Comparison of ENCODE assay signal across 8 cellular contexts in genomic region chr13:41061914-41062837, GRCh38. TPM values are rescaled to one million over a fixed set of nuclear protein-coding genes. Genes with fewer than 3 reads are reported as not detected.
DNase-seq lines count a peak whose midpoint lies in the region; ATAC-seq and TF ChIP-seq lines count a peak whose summit lies in the region.

No MANE protein-coding gene starts in this region.

- BruUV-seq in MCF 10A (replicated peaks; lab: Mats Ljungman, UMichigan): TSS peak; percentile 59

- CTCF ChIA-PET in MCF 10A (lab: Yijun Ruan, JAX): interaction anchor here (0.7 kb wide), 1 partner anchor 46 kb away, joined by 3 read pairs; no protein-coding TSS in a partner anchor

- TF ChIP-seq CTCF in MCF 10A (IDR thresholded peaks at IDR 0.05; ENCODE audit: unreplicated experiment): no peak

- DNase-seq in Right ventricle myocardium inferior (ENCODE audit: missing footprints) (no peak), cardiac septum (ENCODE audit: low spot score) (no peak), NCI-H446 treated with DMSO at 0.1 percent for 48 hours (lab: John Stamatoyannopoulos, UW) (peak; percentile 37), MCF 10A (ENCODE audit: unreplicated experiment) (no peak), iris pigment epithelial cell (ENCODE audit: low read depth) (peak; percentile 77), DMS153 (lab: John Stamatoyannopoulos, UW) (no peak)
- no peak for DNase-seq in stimulated activated naive CD8-positive, alpha-beta T cell treated with anti-CD3 and anti-CD28 coated beads, Interleukin-15, Interleukin-2, amounts not matched to agents 100 U/mL and 50 U/mL, for 24 hours

- peaks cover 20% of the 10 kb centered on the region for H3K4me1 Mint-ChIP-seq in MCF 10A (ENCODE audit: insufficient read depth, unreplicated experiment)

- peak; percentile 53 for ATAC-seq in Right ventricle myocardium inferior
- peak; percentile 31 for ATAC-seq in HG02840 (IDR thresholded peaks at IDR 0.05; ENCODE audit: low FRiP score, unreplicated experiment)
- ATAC-seq in stimulated activated naive CD8-positive, alpha-beta T cell treated with anti-CD3 and anti-CD28 coated beads, Interleukin-15, Interleukin-2, amounts not matched to agents 100 U/mL and 50 U/mL, for 24 hours: peak; percentile 6

- no peaks in the 10 kb centered on the region for H3K9me3 Mint-ChIP-seq in MCF 10A (ENCODE audit: unreplicated experiment)

- no peaks in the 10 kb centered on the region for H3K27me3 Mint-ChIP-seq in MCF 10A (ENCODE audit: insufficient read depth, unreplicated experiment)

- H3K36me3 Mint-ChIP-seq in MCF 10A (ENCODE audit: insufficient read depth, unreplicated experiment): peaks cover 46% of the 10 kb centered on the region

- POLR2A ChIA-PET in MCF 10A (lab: Yijun Ruan, JAX): interaction anchor here (0.6 to 9.0 kb wide), 22 partner anchors 8 to 1194 kb away, joined by 3 to 283 read pairs (median 5); partner anchors contain the start of genes ELF1 and MRPS31

- H3K4me3 Mint-ChIP-seq in MCF 10A (ENCODE audit: unreplicated experiment): peak overlapping the region; percentile 99

- peak overlapping the region; percentile 99 for H3K27ac Mint-ChIP-seq in MCF 10A (ENCODE audit: low read depth, unreplicated experiment)

- intact Hi-C loops in Right ventricle myocardium inferior (cut with DNase I) (loop anchor here (2.0 to 10.0 kb wide), 3 partner anchors 71 to 275 kb away; partner anchors contain the start of genes KBTBD6, NAA16 and SLC25A15), cardiac septum (cut with DNase I) (loop anchor here (2.0 to 5.0 kb wide), 4 partner anchors 70 to 273 kb away; partner anchors contain the start of genes KBTBD6, NAA16 and SLC25A15), MCF 10A (cut with micrococcal nuclease) (loop anchor here (2.0 to 10.0 kb wide), 4 partner anchors 43 to 253 kb away; partner anchors contain the start of genes ELF1, KBTBD6 and NAA16)

RNA-seq across cellular contexts. Expression of gene WBP4, which starts 0.9 kb away (rescaled TPM):
- total RNA-seq in Right ventricle myocardium inferior (20.3 TPM), cardiac septum (18.1 TPM), MCF 10A (2022) (14.7 and 16.0 TPM in 2 replicates)

RNA-seq across cellular contexts. Expression of gene ELF1, which starts 43.1 kb away (rescaled TPM):
- total RNA-seq in Right ventricle myocardium inferior (36.7 TPM), cardiac septum (36.6 TPM), MCF 10A (2022) (73.7 and 82.1 TPM in 2 replicates)

Comparison
In these comparisons a context has a peak if more than half of its experiments do, and no peak if none do; other contexts are left out.
1. DNase-seq: peak in NCI-H446 treated with DMSO at 0.1 percent for 48 hours (single experiment) and iris pigment epithelial cell (single experiment); none in Right ventricle myocardium inferior (single experiment), cardiac septum (single experiment), MCF 10A (single experiment), stimulated activated naive CD8-positive, alpha-beta T cell treated with anti-CD3 and anti-CD28 coated beads, Interleukin-15, Interleukin-2, amounts not matched to agents 100 U/mL and 50 U/mL, for 24 hours (single experiment) and DMS153 (single experiment).
2. Peak in every context shown above with its lines, with median percentiles within 50 percentile points of each other: ATAC-seq.